Comparison of ENCODE assay signal across 8 cellular contexts in genomic region chr1:27154991-27155781, GRCh38. TPM values are rescaled to one million over a fixed set of nuclear protein-coding genes. Genes with fewer than 3 reads are reported as not detected.
DNase-seq lines count a peak whose midpoint lies in the region; ATAC-seq and TF ChIP-seq lines count a peak whose summit lies in the region.

Gene SLC9A1, minus strand, starts transcription at chr1:27155125. Its CDS starts 791 bp downstream, at chr1:27154334.

- H3K4me3 Mint-ChIP-seq in GM23338 (peak within 1 kb of the TSS; percentile 90), neural crest cell (peak within 1 kb of the TSS; percentile 89)

- H3K4me3 ChIP-seq in GM23338 (peak within 1 kb of the TSS; percentile 86), fibroblast of villous mesenchyme (ENCODE audit: low read depth, low read length) (peak within 1 kb of the TSS; percentile 74)

- H3F3A ChIP-seq in GM23338 (replicated peaks; ENCODE audit: low read depth): no peaks in the 10 kb centered on the region

- H2AFZ ChIP-seq in GM23338: peak within 1 kb of the TSS; percentile 89

- H3K36me3 Mint-ChIP-seq in GM23338 (ENCODE audit: low read depth) (no peaks in the 10 kb centered on the region; the same call in 2 of the 3 replicates), neural crest cell (ENCODE audit: low read depth) (no peaks in the 10 kb centered on the region)

- H3K36me3 ChIP-seq in GM23338 (ENCODE audit: insufficient read depth): no peaks in the 10 kb centered on the region

- H3K27me3 Mint-ChIP-seq in GM23338 (ENCODE audit: insufficient read depth, low read depth, poor library complexity): peaks cover 8% of the 10 kb centered on the region
- no peaks in the 10 kb centered on the region for H3K27me3 Mint-ChIP-seq in neural crest cell (ENCODE audit: low read depth)

- H4K20me1 ChIP-seq in GM23338 (replicated peaks; ENCODE audit: insufficient read depth): no peaks in the 10 kb centered on the region; the same call in 1 of the 2 replicates

- H3K9me3 Mint-ChIP-seq in GM23338: no peaks in the 10 kb centered on the region
- H3K9me3 Mint-ChIP-seq in neural crest cell: no peaks in the 10 kb centered on the region

- H3K4me2 ChIP-seq in GM23338: peak within 1 kb of the TSS; percentile 97

- peak within 1 kb of the TSS; percentile 96 for H3K27ac Mint-ChIP-seq in GM23338
- H3K27ac Mint-ChIP-seq in neural crest cell (ENCODE audit: unreplicated experiment): peak within 1 kb of the TSS; percentile 8

- no peaks in the 10 kb centered on the region for H3K27me3 ChIP-seq in GM23338 (ENCODE audit: insufficient read depth)

- H3K4me1 Mint-ChIP-seq in GM23338: peaks cover 28% of the 10 kb centered on the region
- peaks cover 40% of the 10 kb centered on the region for H3K4me1 Mint-ChIP-seq in neural crest cell

- H3K79me2 ChIP-seq in GM23338 (replicated peaks; ENCODE audit: insufficient read depth): peaks cover 30% of the 10 kb centered on the region

- DNase-seq in ELF-1 (ENCODE audit: low read depth, low spot score) (peak; percentile 96), GM23338 (ENCODE audit: low spot score) (peak; percentile 92), SHP77 treated with DMSO at 0.1 percent for 48 hours (lab: John Stamatoyannopoulos, UW) (peak; percentile 75), activated gamma-delta T cell (lab: John Stamatoyannopoulos, UW) (peak; percentile 89), fibroblast of villous mesenchyme (ENCODE audit: low read depth) (peak; percentile 95), neural crest cell (ENCODE audit: low read depth, low spot score) (peak; percentile 96), stromal cell of bone marrow (ENCODE audit: low read depth) (peak; percentile 76)

- H3K9me2 ChIP-seq in GM23338 (ENCODE audit: insufficient read depth): no peaks in the 10 kb centered on the region

- peak within 1 kb of the TSS; percentile 78 for H3K27ac ChIP-seq in GM23338 (ENCODE audit: low read depth)

- ATAC-seq in GM23338: peak; percentile 94

- H3K4me1 ChIP-seq in GM23338 (ENCODE audit: insufficient read depth): peaks cover 18% of the 10 kb centered on the region

- TF ChIP-seq CTCF in GM23338 (conservative IDR thresholded peaks at IDR 0.05; ENCODE audit: low read depth in 2 of 2): peak; percentile 71 to 78
- peak; percentile 94 for TF ChIP-seq CTCF in LNCAP (IDR thresholded peaks at IDR 0.05)
- peak; percentile 77 for TF ChIP-seq CTCF in fibroblast of villous mesenchyme (IDR thresholded peaks at IDR 0.05; ENCODE audit: insufficient read depth, low read depth, low read length)
- TF ChIP-seq CTCF in neural crest cell (conservative IDR thresholded peaks at IDR 0.05): peak; percentile 87

TF ChIP-seq in GM23338, 12 proteins besides CTCF, POLR2A, EP300 and RAD21 (continues in another document):
- TF ChIP-seq ETS1 (IDR thresholded peaks at IDR 0.05) (no peak), EZH2 (IDR thresholded peaks at IDR 0.05; ENCODE audit: low read depth, unreplicated experiment) (no peak), REST (IDR thresholded peaks at IDR 0.05; ENCODE audit: unreplicated experiment) (no peak), STAT1 (IDR thresholded peaks at IDR 0.05; ENCODE audit: unreplicated experiment) (no peak), NANOG (IDR thresholded peaks at IDR 0.05; ENCODE audit: borderline replicate concordance) (no peak), ZNF462 (CRISPR knock-in tag; IDR thresholded peaks at IDR 0.05) (peak; percentile 57; the same call in 1 of the 2 replicates), CREB1 (CRISPR knock-in tag; IDR thresholded peaks at IDR 0.05; ENCODE audit: low read depth) (peak; percentile 79)

RNA-seq across cellular contexts. Expression of gene SLC9A1, which starts in this region (rescaled TPM):
- total RNA-seq in GM23338 (2014; rRNA removed; shearing (Covaris generic)): 22.3 and 23.3 TPM in 2 replicates
- 10.4 and 10.5 TPM in 2 replicates for polyA plus RNA-seq in GM23338 (2016; fragmentation: Nextera tagmentation; extraction: Ambion mirVana)
- total RNA-seq in fibroblast of villous mesenchyme (6.0 and 7.4 TPM in 2 replicates), neural crest cell (24.2 and 27.1 TPM in 2 replicates)

Comparison
In these comparisons a context has a peak if more than half of its experiments do, and no peak if none do; other contexts are left out.
1. Peak in every context shown above with its lines: DNase-seq, ATAC-seq, H3K4me3 ChIP-seq and H3K27ac ChIP-seq.